In genomic region chr1:98045211-98046030, GRCh38 we compare ENCODE assay signal across 7 cellular contexts.
DNase-seq lines count a peak whose midpoint lies in the region; ATAC-seq lines count a peak whose summit lies in the region.

No MANE protein-coding gene starts in this region.

- intact Hi-C loops in Right ventricle myocardium superior (cut with DNase I): no loop called here

- peak overlapping the region; percentile 77 for H3K4me3 Mint-ChIP-seq in activated T-cell treated with anti-CD3 and anti-CD28 coated beads, Interleukin-2, amount 50 U/mL, for 24 hours

- H3K4me1 Mint-ChIP-seq in activated T-cell treated with anti-CD3 and anti-CD28 coated beads, Interleukin-2, amount 50 U/mL, for 24 hours (ENCODE audit: low read depth): peaks cover 32% of the 10 kb centered on the region

- no peak overlapping the region for H3K27ac Mint-ChIP-seq in activated T-cell treated with anti-CD3 and anti-CD28 coated beads, Interleukin-2, amount 50 U/mL, for 24 hours

- H3K9me3 Mint-ChIP-seq in activated T-cell treated with anti-CD3 and anti-CD28 coated beads, Interleukin-2, amount 50 U/mL, for 24 hours: no peaks in the 10 kb centered on the region

- H3K36me3 Mint-ChIP-seq in activated T-cell treated with anti-CD3 and anti-CD28 coated beads, Interleukin-2, amount 50 U/mL, for 24 hours (ENCODE audit: low read depth): no peaks in the 10 kb centered on the region

- H3K27me3 Mint-ChIP-seq in activated T-cell treated with anti-CD3 and anti-CD28 coated beads, Interleukin-2, amount 50 U/mL, for 24 hours: peaks cover 79% of the 10 kb centered on the region

- no peak for ATAC-seq in Right ventricle myocardium superior (ENCODE audit: poor library complexity)
- no peak for ATAC-seq in HG03108 (IDR thresholded peaks at IDR 0.05; ENCODE audit: unreplicated experiment)
- no peak for ATAC-seq in HG03139 (IDR thresholded peaks at IDR 0.05; ENCODE audit: unreplicated experiment)

- peak; percentile 32 for DNase-seq in HCEC 1CT
- DNase-seq in activated T-cell treated with anti-CD3 and anti-CD28 coated beads, Interleukin-2, amount 50 U/mL, for 24 hours: peak; percentile 31
- peak; percentile 34 for DNase-seq in Right ventricle myocardium superior
- peak; percentile 52 for DNase-seq in retina
- DNase-seq in hippocampal formation (lab: John Stamatoyannopoulos, UW): no peak

Comparison
In these comparisons a context has a peak if more than half of its experiments do, and no peak if none do; other contexts are left out.
1. DNase-seq: peak in HCEC 1CT (single experiment), activated T-cell treated with anti-CD3 and anti-CD28 coated beads, Interleukin-2, amount 50 U/mL, for 24 hours (single experiment), Right ventricle myocardium superior (single experiment) and retina (single experiment); none in hippocampal formation (0 of 2).